1 cellular context compared by ENCODE assay signal in the genomic region with DNA sequence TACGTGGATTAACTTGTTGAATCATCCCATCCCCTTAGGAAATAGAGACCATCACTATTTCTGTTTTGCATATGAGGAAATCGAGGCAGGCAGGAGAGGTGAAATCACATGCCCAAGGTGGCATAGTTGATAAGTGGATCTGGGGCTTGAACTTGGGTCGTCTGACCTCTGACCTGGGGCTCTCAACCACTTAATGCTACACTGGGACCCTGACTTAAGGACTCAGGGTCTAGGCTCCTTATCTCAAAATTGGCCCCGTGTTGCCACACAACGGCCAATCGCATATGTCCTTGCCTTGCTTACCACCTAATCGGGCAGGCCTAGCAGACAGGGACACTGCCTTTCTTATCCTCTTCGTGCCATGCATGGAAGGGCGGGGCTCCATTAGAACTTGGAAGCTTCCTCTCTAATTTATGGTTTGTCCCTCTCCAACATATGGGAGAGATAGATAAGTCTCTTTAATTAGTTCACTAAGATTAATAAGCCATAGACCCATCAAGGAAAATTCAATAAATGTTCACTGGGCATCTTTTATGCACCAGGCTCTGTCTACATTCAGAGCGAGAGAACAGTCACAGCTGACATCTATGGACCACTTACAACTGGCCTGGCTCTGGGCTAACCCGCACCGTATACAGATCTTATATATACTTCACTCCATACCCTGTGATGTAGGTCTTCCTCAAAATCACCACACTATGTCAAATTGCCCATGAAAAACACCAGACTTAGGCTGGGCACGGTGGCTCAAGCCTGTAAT.
TF ChIP-seq lines count a peak whose summit lies in the region.

No MANE protein-coding gene starts in this region.

TF ChIP-seq in K562, 482 proteins besides CTCF, POLR2A, EP300 and RAD21 (continued from another document):
- no peak; the same call in 1 of the 2 replicates for TF ChIP-seq SMAD4 (CRISPR knock-in tag; conservative IDR thresholded peaks at IDR 0.05)
- TF ChIP-seq GTF2F1 (IDR thresholded peaks at IDR 0.05; ENCODE audit: low read depth, low read length) = no peak
- TF ChIP-seq RBM17 (IDR thresholded peaks at IDR 0.05; ENCODE audit: borderline replicate concordance, low read depth, low read length) = no peak
- TF ChIP-seq NFIC (IDR thresholded peaks at IDR 0.05) = peak; percentile 50
- no peak for TF ChIP-seq ZNF511 (CRISPR knock-in tag; IDR thresholded peaks at IDR 0.05)
- TF ChIP-seq ZBTB11 (CRISPR knock-in tag; IDR thresholded peaks at IDR 0.05) = peak in 1 of 3 experiments; percentile 57; a peak in 1 of 6 replicates
- TF ChIP-seq TFAM (CRISPR knock-in tag; conservative IDR thresholded peaks at IDR 0.05) = no peak
- no peak for TF ChIP-seq ZNF12 (CRISPR knock-in tag; IDR thresholded peaks at IDR 0.05)
- TF ChIP-seq CREM (IDR thresholded peaks at IDR 0.05; ENCODE audit: low read depth) = no peak
- TF ChIP-seq KLF10 (CRISPR knock-in tag; IDR thresholded peaks at IDR 0.05) = no peak
- TF ChIP-seq ZNF274 (IDR thresholded peaks at IDR 0.05; ENCODE audit: borderline replicate concordance, low read depth, low read length) = no peak
- TF ChIP-seq KLF13 (tag; IDR thresholded peaks at IDR 0.05; ENCODE audit: borderline replicate concordance, low read depth) = no peak
- peak; percentile 45; the same call in 1 of the 2 replicates for TF ChIP-seq SP1 (CRISPR knock-in tag; IDR thresholded peaks at IDR 0.05)
